In the genomic region with DNA sequence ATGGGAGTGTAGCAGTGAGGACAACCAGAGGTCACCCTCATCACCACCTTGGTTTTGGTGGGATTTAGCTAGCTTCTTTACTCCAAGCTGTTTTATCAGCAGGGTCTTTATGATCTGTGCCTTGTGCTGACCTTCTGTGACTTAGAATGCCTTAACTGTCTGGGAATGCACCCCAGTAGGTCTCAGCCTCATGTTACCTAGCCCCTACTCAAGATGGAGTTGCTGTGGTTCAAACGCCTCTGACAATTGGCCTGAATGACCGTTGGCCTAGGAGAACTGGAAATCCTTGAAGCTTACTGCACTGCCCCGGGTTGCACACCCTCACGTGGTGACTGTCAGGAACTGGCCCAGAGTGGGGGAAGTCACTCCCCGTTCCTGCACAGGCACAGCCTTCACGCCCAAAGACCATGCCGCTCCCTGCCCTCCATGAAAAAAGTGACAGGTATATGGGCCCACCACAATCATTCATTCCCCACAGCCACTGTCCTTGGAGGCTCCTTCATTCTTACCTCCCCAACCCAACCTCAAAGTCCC, we compare ENCODE assay signal across 19 cellular contexts.
"Had no signal": no experiment of that assay in that cellular context is flagged by ENCODE, and none has a peak within 500 bp of the region (broad histone marks: within the 10 kb centered on the region; RNA-seq: fewer than 3 reads in every experiment).

No MANE protein-coding gene starts in this region.

- H3K36me3 ChIP-seq: heart left ventricle, thoracic aorta had no signal

- H3K4me3 ChIP-seq: dorsolateral prefrontal cortex, heart left ventricle, psoas muscle, sigmoid colon, skin epidermis, thoracic aorta had no signal

- H3K9me3 ChIP-seq: heart left ventricle, psoas muscle, sigmoid colon, thoracic aorta had no signal

- H3K79me2 ChIP-seq: parathyroid adenoma had no signal

- H2AFZ ChIP-seq: parathyroid adenoma had no signal

- H3K27ac ChIP-seq: heart left ventricle, parathyroid adenoma, psoas muscle, sigmoid colon had no signal

- FAIRE-seq: islet of Langerhans, urothelium cell line had no signal

- H3K27me3 ChIP-seq: dorsolateral prefrontal cortex, heart left ventricle, sigmoid colon had no signal

- H3K9ac ChIP-seq: parathyroid adenoma had no signal

- H3K4me1 ChIP-seq: parathyroid adenoma had no signal

- ATAC-seq: heart left ventricle, left lobe of liver, natural killer cell, psoas muscle had no signal

- DNase-seq: central memory CD4-positive, alpha-beta T cell; cortex of kidney; dorsolateral prefrontal cortex; effector CD8-positive, alpha-beta T cell; hippocampal formation; natural killer cell; occipital lobe; psoas muscle; retina; sigmoid colon; stimulated activated CD4-positive, alpha-beta T cell treated with anti-CD3 and anti-CD28 coated beads, Interleukin-12 subunit alpha, Interleukin-12 subunit beta, amount 100 ng/mL, for 4 hours; stimulated activated CD4-positive, alpha-beta T cell treated with anti-CD3 and anti-CD28 coated beads, Interleukin-2, amount 100 ng/mL, for 48 hours had no signal
